8 cellular contexts compared by ENCODE assay signal in genomic region chr6:85641522-85641915, GRCh38. TPM values are rescaled to one million over a fixed set of nuclear protein-coding genes. Genes with fewer than 3 reads are reported as not detected.
DNase-seq lines count a peak whose midpoint lies in the region; ATAC-seq and TF ChIP-seq lines count a peak whose summit lies in the region.

No MANE protein-coding gene starts in this region.

- H3K4me1 ChIP-seq in HUES6 (ENCODE audit: control insufficient read depth, insufficient read depth, low read length) (peaks cover 21% of the 10 kb centered on the region), adrenal gland (replicated peaks in 1 of 2) (peaks cover 14 to 35% of the 10 kb centered on the region in 2 donors), testis (no peaks in the 10 kb centered on the region)

- H3K27ac ChIP-seq in HUES6 (ENCODE audit: low read depth, low read length) = peak overlapping the region; percentile 96
- H3K27ac ChIP-seq in adrenal gland = peak overlapping the region in 4 of 5 donors; percentile 97 to 100 (median 99)
- H3K27ac ChIP-seq in layer of hippocampus (ENCODE audit: low read depth, low read length) = peak overlapping the region; percentile 99
- peak overlapping the region; percentile 99 to 100 for H3K27ac ChIP-seq in testis

- no peak for DNase-seq in BJ (ENCODE audit: low read depth)
- peak in 2 of 7 donors; percentile 22 to 59 for DNase-seq in adrenal gland
- DNase-seq in testis = no peak
- DNase-seq in activated CD4-positive, CD25-positive, alpha-beta regulatory T cell (lab: John Stamatoyannopoulos, UW) = no peak
- DNase-seq in NCI-H2227 (lab: John Stamatoyannopoulos, UW; ENCODE audit: unreplicated experiment) = no peak

- no peak for ATAC-seq in HG02870 (IDR thresholded peaks at IDR 0.05; ENCODE audit: unreplicated experiment)

- H3K36me3 ChIP-seq in BJ (ENCODE audit: control insufficient read depth, insufficient read depth, low read length) = peaks cover 6% of the 10 kb centered on the region
- peaks cover 61% of the 10 kb centered on the region for H3K36me3 ChIP-seq in HUES6 (ENCODE audit: control insufficient read depth, insufficient read depth, low read length)
- peaks cover 0 to 42% of the 10 kb centered on the region in 2 donors for H3K36me3 ChIP-seq in adrenal gland (replicated peaks in 1 of 2)
- no peaks in the 10 kb centered on the region for H3K36me3 ChIP-seq in testis (ENCODE audit: low read depth, missing control alignments)

- CTCF ChIA-PET in BJ (lab: Yijun Ruan, JAX) = interaction anchor here (0.6 to 0.7 kb wide), 2 partner anchors 10 to 26 kb away, joined by 3 to 4 read pairs; no protein-coding TSS in a partner anchor

- intact Hi-C loops in adrenal gland (cut with DNase I) (loop anchor here in 1 of 2 donors (5.0 kb wide), 1 partner anchor 36 kb away; no protein-coding TSS in a partner anchor), testis (cut with DNase I; ENCODE audit: low total_unique reads) (loop anchor here (5.0 kb wide), 2 partner anchors 36 to 49 kb away; partner anchors contain the start of gene SNX14)

- peak overlapping the region; percentile 99 for H3K9ac ChIP-seq in HUES6 (ENCODE audit: low read length)

- H3K27me3 ChIP-seq in BJ (ENCODE audit: control insufficient read depth, insufficient read depth, low read length) (no peaks in the 10 kb centered on the region), HUES6 (ENCODE audit: control insufficient read depth, insufficient read depth, low read length) (no peaks in the 10 kb centered on the region), adrenal gland (no peaks in the 10 kb centered on the region), layer of hippocampus (ENCODE audit: control insufficient read depth, insufficient read depth, low read length) (no peaks in the 10 kb centered on the region), testis (no peaks in the 10 kb centered on the region)

- peak overlapping the region; percentile 88 for H3K4me3 ChIP-seq in BJ (ENCODE audit: low read depth, low read length)
- H3K4me3 ChIP-seq in HUES6 (ENCODE audit: low read depth, low read length) = peak overlapping the region; percentile 100
- H3K4me3 ChIP-seq in adrenal gland = peak overlapping the region; percentile 63 to 99 (median 90)
- H3K4me3 ChIP-seq in testis = peak overlapping the region; percentile 89 to 94

- TF ChIP-seq POLR2A in adrenal gland (IDR thresholded peaks at IDR 0.05) = no peak
- no peak for TF ChIP-seq POLR2A in testis (IDR thresholded peaks at IDR 0.05)

- H3K9me3 ChIP-seq in HUES6 (ENCODE audit: control insufficient read depth, insufficient read depth, low read depth, low read length) (peaks cover 2% of the 10 kb centered on the region; the same call in 1 of the 2 replicates), adrenal gland (replicated peaks in 1 of 3) (no peaks in the 10 kb centered on the region), testis (no peaks in the 10 kb centered on the region)

- TF ChIP-seq CTCF in BJ (IDR thresholded peaks at IDR 0.05; ENCODE audit: insufficient read depth, low read depth, low read length) = no peak
- no peak for TF ChIP-seq CTCF in adrenal gland (IDR thresholded peaks at IDR 0.05)
- no peak for TF ChIP-seq CTCF in testis (IDR thresholded peaks at IDR 0.05)

- WGBS in adrenal gland, 4 donors = 0 to 1% (median 0%) methylated on average over 11 to 14 of the region's 14 CpGs
- 0 to 1% methylated on average over 14 of the region's 14 CpGs for WGBS in testis, 2 donors

- POLR2A ChIA-PET in BJ (lab: Charles Lee) = no interaction called here

RNA-seq across cellular contexts. Expression of gene SYNCRIP, which starts 1.2 kb away (rescaled TPM):
- polyA plus RNA-seq in BJ (2011; rRNA removed) (7.6 and 20.0 TPM in 2 replicates), adrenal gland (100 to 1,000 TPM in 1 of 3 donors, 10 to 100 TPM in 2; 21.9 to 173 (median 28.2) TPM), testis (ENCODE audit: insufficient read depth, low read depth, low replicate concordance) (67.0 TPM)
- polyA minus RNA-seq in BJ (2011; rRNA and poly(A)+ RNA removed) = 10.7 and 20.8 TPM in 2 replicates
- total RNA-seq in adrenal gland (100 to 1,000 TPM in 1 of 8 donors, 10 to 100 TPM in 7; 28.2 to 103 (median 54.9) TPM), testis (10 to 100 TPM; 51.6 to 55.1 TPM)

RNA-seq across cellular contexts. Expression of gene SNX14, which starts 47.9 kb away (rescaled TPM):
- polyA plus RNA-seq in BJ (2011; rRNA removed) (36.2 and 65.4 TPM in 2 replicates), adrenal gland (100 to 1,000 TPM in 2 of 3 donors, 10 to 100 TPM in 1; 86.6 to 192 (median 105) TPM), testis (ENCODE audit: insufficient read depth, low read depth, low replicate concordance) (170 TPM)
- polyA minus RNA-seq in BJ (2011; rRNA and poly(A)+ RNA removed) = 20.9 and 30.5 TPM in 2 replicates
- total RNA-seq in adrenal gland (100 to 1,000 TPM in 2 of 8 donors, 10 to 100 TPM in 6; 60.0 to 141 (median 78.2) TPM), testis (100 to 1,000 TPM; 108 to 142 TPM)
